Comparison of ENCODE assay signal across 8 cellular contexts in the genomic region with DNA sequence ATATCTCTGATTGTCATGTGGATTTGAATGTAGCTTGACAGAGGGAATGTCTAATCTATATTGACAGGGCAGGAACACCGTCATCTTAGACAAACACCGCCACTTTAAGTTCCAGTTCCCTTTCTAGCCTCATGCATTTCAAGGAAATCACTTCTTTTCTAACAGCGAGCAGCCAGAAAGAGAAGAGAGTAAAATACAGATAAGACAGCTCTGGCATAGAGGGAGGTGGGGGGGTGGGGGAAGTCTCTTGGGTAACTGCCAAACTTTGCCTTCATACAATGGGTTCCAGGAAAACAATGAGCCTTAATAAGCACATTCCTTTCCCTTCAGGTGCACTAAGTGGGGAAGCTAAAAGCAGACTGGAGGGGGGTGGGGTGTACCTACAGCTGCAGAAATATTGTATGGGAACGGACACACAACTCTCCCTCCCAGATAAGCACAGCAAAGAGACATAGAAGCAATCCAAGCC. TPM values are rescaled to one million over a fixed set of nuclear protein-coding genes. Genes with fewer than 3 reads are reported as not detected.
DNase-seq lines count a peak whose midpoint lies in the region; ATAC-seq and TF ChIP-seq lines count a peak whose summit lies in the region.

No MANE protein-coding gene starts in this region.

- no peaks in the 10 kb centered on the region for H4K20me1 ChIP-seq in OCI-LY7 (ENCODE audit: insufficient read depth, low read length)

- no peak overlapping the region for H3K27ac ChIP-seq in OCI-LY7 (ENCODE audit: low read depth, low read length, poor library complexity, severe bottlenecking)

- no peaks in the 10 kb centered on the region for H3K9me2 ChIP-seq in OCI-LY7 (ENCODE audit: insufficient read depth, low read length)

- H3K4me3 ChIP-seq in OCI-LY7 (ENCODE audit: low read depth, low read length, poor library complexity, severe bottlenecking) (no peak overlapping the region), fibroblast of the aortic adventitia (ENCODE audit: low read depth, low read length) (no peak overlapping the region)

- intact Hi-C loops in OCI-LY7 (cut with micrococcal nuclease; ENCODE audit: unreplicated experiment) = no loop called here

- H3K4me2 ChIP-seq in OCI-LY7 (ENCODE audit: low read length) = peak overlapping the region; percentile 25; the same call in 1 of the 2 replicates

- CTCF ChIA-PET in OCI-LY7 (lab: Charles Lee; ENCODE audit: unreplicated experiment) = interaction anchor here (1.1 to 2.0 kb wide), 2 partner anchors 12 to 307 kb away, joined by 4 to 7 read pairs; no protein-coding TSS in a partner anchor

- H2AFZ ChIP-seq in OCI-LY7 (ENCODE audit: low read length) = no peak overlapping the region

- peak; percentile 26 for DNase-seq in NCI-H2107 treated with DMSO at 0.1 percent for 48 hours (lab: John Stamatoyannopoulos, UW; ENCODE audit: unreplicated experiment)
- no peak for DNase-seq in NCI-H2107 (lab: John Stamatoyannopoulos, UW)
- DNase-seq in OCI-LY7 (ENCODE audit: low spot score) = peak; percentile 15
- peak; percentile 47 for DNase-seq in fibroblast of the aortic adventitia (ENCODE audit: low read depth)
- DNase-seq in renal cortical epithelial cell (ENCODE audit: low read depth) = peak; percentile 68
- DNase-seq in mesenteric fat pad (ENCODE audit: low spot score) = no peak
- DNase-seq in NAMALWA (ENCODE audit: low spot score) = no peak

- POLR2A ChIA-PET in OCI-LY7 (lab: Charles Lee) = interaction anchor here (0.6 to 2.0 kb wide), 3 partner anchors 13 to 254 kb away, joined by 3 to 10 read pairs (median 4); no protein-coding TSS in a partner anchor

- no peaks in the 10 kb centered on the region for H3K9me3 ChIP-seq in OCI-LY7 (ENCODE audit: low read length)

- TF ChIP-seq CTCF in OCI-LY7 (conservative IDR thresholded peaks at IDR 0.05; ENCODE audit: low read length) = no peak
- no peak for TF ChIP-seq CTCF in fibroblast of the aortic adventitia (IDR thresholded peaks at IDR 0.05; ENCODE audit: insufficient read depth, low read length)

- no TSS peak for BruUV-seq in OCI-LY7 (replicated peaks; lab: Mats Ljungman, UMichigan)

- H3K4me1 ChIP-seq in OCI-LY7 (ENCODE audit: insufficient read depth, low read length, poor library complexity, severe bottlenecking) = peaks cover 22% of the 10 kb centered on the region

- no peak for ATAC-seq in GM19351 (IDR thresholded peaks at IDR 0.05; ENCODE audit: unreplicated experiment)

- H3K79me2 ChIP-seq in OCI-LY7 (ENCODE audit: insufficient read depth, low read depth, low read length) = no peaks in the 10 kb centered on the region

- H3K36me3 ChIP-seq in OCI-LY7 (ENCODE audit: insufficient read depth, low read length) = no peaks in the 10 kb centered on the region

RNA-seq across cellular contexts. Expression of gene CASP10, which starts 37.2 kb away (rescaled TPM):
- total RNA-seq in OCI-LY7 (2014; rRNA removed; shearing (Covaris generic)) = 0.46 and 1.2 TPM in 2 replicates
- total RNA-seq in OCI-LY7 (2022) = 0.42 and 0.51 TPM in 2 replicates
- 4.8 and 9.1 TPM in 2 replicates for total RNA-seq in fibroblast of the aortic adventitia (ENCODE audit: low replicate concordance)
- total RNA-seq in renal cortical epithelial cell = 10.6 and 24.1 TPM in 2 replicates
- 10.7 TPM for total RNA-seq in mesenteric fat pad

RNA-seq across cellular contexts. Expression of gene CASP8, which starts 40.2 kb away (rescaled TPM):
- total RNA-seq in OCI-LY7 (2014; rRNA removed; shearing (Covaris generic)) = 30.5 and 32.4 TPM in 2 replicates
- total RNA-seq in OCI-LY7 (2022) (34.7 and 35.9 TPM in 2 replicates), fibroblast of the aortic adventitia (ENCODE audit: low replicate concordance) (26.8 and 28.6 TPM in 2 replicates), renal cortical epithelial cell (48.3 and 51.8 TPM in 2 replicates), mesenteric fat pad (25.2 TPM)

Comparison
In these comparisons a context has a peak if more than half of its experiments do, and no peak if none do; other contexts are left out.
1. DNase-seq: peak in NCI-H2107 treated with DMSO at 0.1 percent for 48 hours (single experiment), OCI-LY7 (single experiment), fibroblast of the aortic adventitia (single experiment) and renal cortical epithelial cell (single experiment); none in NCI-H2107 (single experiment), mesenteric fat pad (single experiment) and NAMALWA (single experiment).